Comparison of ENCODE assay signal across 16 cellular contexts in the genomic region with DNA sequence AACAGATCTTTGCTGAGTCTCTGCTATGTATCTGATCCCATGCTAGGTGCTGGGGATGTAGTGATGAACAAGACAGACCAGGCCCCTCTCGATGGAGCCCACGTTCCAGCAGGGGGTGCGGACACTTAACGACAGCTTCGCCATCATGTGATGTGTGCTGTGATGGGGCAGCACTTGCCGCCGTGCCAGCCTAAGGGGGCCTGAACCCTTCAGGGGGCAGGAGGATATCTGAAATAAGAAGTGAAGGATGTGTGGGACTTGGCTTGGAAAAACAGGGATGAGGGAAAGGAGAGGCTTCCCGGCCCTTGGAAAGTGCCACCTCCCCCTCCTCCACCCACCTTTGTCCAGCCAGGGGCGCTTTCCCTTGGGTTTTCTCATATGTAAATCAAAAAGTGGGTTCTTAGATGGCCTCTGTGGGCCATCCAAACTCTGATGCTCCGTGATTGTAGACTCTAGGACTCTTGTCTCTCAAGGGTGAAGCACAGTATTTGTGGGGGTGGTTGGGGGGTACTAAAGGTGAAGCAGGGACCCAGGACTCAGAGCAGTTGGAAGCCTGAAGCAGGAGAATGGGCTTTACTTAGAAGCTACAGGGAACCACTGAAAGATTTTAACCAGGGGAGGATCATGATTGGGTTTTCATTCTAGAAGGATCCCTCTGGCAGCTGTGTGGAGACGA. TPM values are rescaled to one million over a fixed set of nuclear protein-coding genes. Genes with fewer than 3 reads are reported as not detected.
A peak's percentile ranks its signal among the peaks of the same experiment; 100 is the strongest.
DNase-seq lines count a peak whose midpoint lies in the region; ATAC-seq and TF ChIP-seq lines count a peak whose summit lies in the region.
"Had no signal": no experiment of that assay in that cellular context is flagged by ENCODE, and none has a peak within 500 bp of the region (broad histone marks: within the 10 kb centered on the region; RNA-seq: fewer than 3 reads in every experiment).

No MANE protein-coding gene starts in this region.

- no peak overlapping the region for H3K23ac ChIP-seq in mesenchymal stem cell (ENCODE audit: low read length in 2 of 2)

- H3K79me1 ChIP-seq in mesenchymal stem cell (replicated peaks; ENCODE audit: low read length, poor library complexity, severe bottlenecking): no peaks in the 10 kb centered on the region

- ATAC-seq in GM23338 (no peak), T-helper 17 cell (no peak), GM19035 (IDR thresholded peaks at IDR 0.05; ENCODE audit: unreplicated experiment) (no peak)

- CTCF ChIA-PET in CD8-positive, alpha-beta memory T cell (lab: Charles Lee): interaction anchor here (0.5 to 7.3 kb wide), 34 partner anchors 9 to 584 kb away, joined by 3 to 159 read pairs (median 5); a partner anchor contains a TSS

- no peak overlapping the region for H3K27ac Mint-ChIP-seq in GM23338
- peak overlapping the region; percentile 51 for H3K27ac Mint-ChIP-seq in T-helper 17 cell
- H3K27ac Mint-ChIP-seq in CD8-positive, alpha-beta memory T cell: no peak overlapping the region
- H3K27ac Mint-ChIP-seq: CD8-positive, alpha-beta T cell had no signal

- H3K36me3 ChIP-seq in ACC112 (ENCODE audit: insufficient read depth, low read length) (no peaks in the 10 kb centered on the region), GM23338 (ENCODE audit: insufficient read depth) (no peaks in the 10 kb centered on the region), mesenchymal stem cell (ENCODE audit: control insufficient read depth in 1 of 2, insufficient read depth in 2 of 2, low read depth in 1 of 2, low read length in 2 of 2) (no peaks in the 10 kb centered on the region)
- H3K36me3 ChIP-seq in CD8-positive, alpha-beta memory T cell (ENCODE audit: insufficient read depth, low read length): no peaks in the 10 kb centered on the region
- H3K36me3 ChIP-seq: gastrocnemius medialis, MG63, suprapubic skin had no signal

- H3K27me3 Mint-ChIP-seq in GM23338 (ENCODE audit: insufficient read depth, low read depth, poor library complexity): peaks cover 43% of the 10 kb centered on the region
- H3K27me3 Mint-ChIP-seq in T-helper 17 cell: peaks cover 80% of the 10 kb centered on the region
- peaks cover 52 to 80% of the 10 kb centered on the region in 2 donors for H3K27me3 Mint-ChIP-seq in CD8-positive, alpha-beta memory T cell

- H3K4me2 ChIP-seq in GM23338 (peak overlapping the region; percentile 68; the same call in 1 of the 2 replicates), mesenchymal stem cell (ENCODE audit: low read length, poor library complexity, severe bottlenecking) (no peak overlapping the region)

- H3K27ac ChIP-seq in ACC112 (ENCODE audit: low read depth, low read length) (no peak overlapping the region), GM23338 (ENCODE audit: low read depth) (no peak overlapping the region), mesenchymal stem cell (ENCODE audit: low read length, poor library complexity, severe bottlenecking) (no peak overlapping the region)
- H3K27ac ChIP-seq in CD8-positive, alpha-beta memory T cell (ENCODE audit: low read depth, low read length): no peak overlapping the region
- H3K27ac ChIP-seq: gastrocnemius medialis, suprapubic skin had no signal

- H3K4me1 ChIP-seq in ACC112 (ENCODE audit: control insufficient read depth, insufficient read depth, low read length, unreplicated experiment) (peaks cover 15% of the 10 kb centered on the region), GM23338 (ENCODE audit: insufficient read depth) (peaks cover 12% of the 10 kb centered on the region), mesenchymal stem cell (ENCODE audit: control insufficient read depth, insufficient read depth, low read depth, low read length) (peaks cover 25% of the 10 kb centered on the region)
- H3K4me1 ChIP-seq in CD8-positive, alpha-beta memory T cell (ENCODE audit: insufficient read depth, low read length): peaks cover 21% of the 10 kb centered on the region

- H3K27me3 ChIP-seq in ACC112 (ENCODE audit: insufficient read depth, low read length) (peaks cover 59% of the 10 kb centered on the region), GM23338 (ENCODE audit: insufficient read depth) (peaks cover 78% of the 10 kb centered on the region), mesenchymal stem cell (ENCODE audit: control insufficient read depth in 1 of 2, insufficient read depth in 1 of 2, low read length in 2 of 2) (peaks cover 57 to 79% of the 10 kb centered on the region in 2 experiments)
- peaks cover 53% of the 10 kb centered on the region for H3K27me3 ChIP-seq in CD8-positive, alpha-beta memory T cell (ENCODE audit: insufficient read depth, low read length, poor library complexity, severe bottlenecking)

- H3K9me3 ChIP-seq in T-helper 17 cell (ENCODE audit: control insufficient read depth, low read length, poor library complexity, severe bottlenecking): no peaks in the 10 kb centered on the region
- no peaks in the 10 kb centered on the region for H3K9me3 ChIP-seq in mesenchymal stem cell (ENCODE audit: control insufficient read depth, low read length)
- H3K9me3 ChIP-seq in CD8-positive, alpha-beta memory T cell (ENCODE audit: low read length): no peaks in the 10 kb centered on the region
- H3K9me3 ChIP-seq: gastrocnemius medialis, MG63, suprapubic skin had no signal

- H2AFZ ChIP-seq in ACC112 (ENCODE audit: low read length, unreplicated experiment): peak overlapping the region; percentile 44
- peak overlapping the region; percentile 98 for H2AFZ ChIP-seq in GM23338
- H2AFZ ChIP-seq in mesenchymal stem cell (ENCODE audit: low read depth, low read length): no peak overlapping the region

- H3K14ac ChIP-seq in mesenchymal stem cell (ENCODE audit: low read length in 2 of 2): no peak overlapping the region

- H3F3A ChIP-seq in GM23338 (replicated peaks; ENCODE audit: low read depth): peaks cover 3% of the 10 kb centered on the region; the same call in 1 of the 2 replicates

- H2BK12ac ChIP-seq in mesenchymal stem cell (ENCODE audit: low read length in 2 of 2): no peak overlapping the region

- H2AK5ac ChIP-seq in mesenchymal stem cell (ENCODE audit: low read length, severe bottlenecking): no peak overlapping the region

- H3K4ac ChIP-seq in mesenchymal stem cell (ENCODE audit: low read depth in 1 of 2, low read length in 2 of 2): no peak overlapping the region

- H2BK5ac ChIP-seq in mesenchymal stem cell (ENCODE audit: low read depth, low read length, poor library complexity, severe bottlenecking): no peak overlapping the region

- H3K18ac ChIP-seq in mesenchymal stem cell (ENCODE audit: low read depth in 1 of 2, low read length in 2 of 2): no peak overlapping the region

- peak; percentile 24 for DNase-seq in GM23338 (ENCODE audit: low spot score)
- no peak for DNase-seq in T-helper 17 cell
- no peak for DNase-seq in mesenchymal stem cell
- DNase-seq in NCI-H2171 treated with DMSO at 0.1 percent for 48 hours (lab: John Stamatoyannopoulos, UW): no peak
- DNase-seq in DMS 273 treated with DMSO at 0.1 percent for 48 hours (lab: John Stamatoyannopoulos, UW): no peak
- no peak for DNase-seq in CD8-positive, alpha-beta memory T cell

- no peak overlapping the region for H3K9ac ChIP-seq in mesenchymal stem cell (ENCODE audit: low read length)

- H3K79me2 ChIP-seq in ACC112 (ENCODE audit: control insufficient read depth, insufficient read depth, low read length, unreplicated experiment) (no peaks in the 10 kb centered on the region), GM23338 (replicated peaks; ENCODE audit: insufficient read depth) (no peaks in the 10 kb centered on the region)

- H3K4me1 Mint-ChIP-seq in GM23338: peaks cover 24% of the 10 kb centered on the region
- peaks cover 27% of the 10 kb centered on the region for H3K4me1 Mint-ChIP-seq in T-helper 17 cell
- H3K4me1 Mint-ChIP-seq in CD8-positive, alpha-beta memory T cell: peaks cover 21 to 35% (median 26%) of the 10 kb centered on the region in 3 donors

- H3K36me3 Mint-ChIP-seq in GM23338 (ENCODE audit: low read depth) (no peaks in the 10 kb centered on the region; the same call in 2 of the 3 replicates), T-helper 17 cell (ENCODE audit: low read depth) (peaks cover 16% of the 10 kb centered on the region)
- H3K36me3 Mint-ChIP-seq in CD8-positive, alpha-beta memory T cell: no peaks in the 10 kb centered on the region
- H3K36me3 Mint-ChIP-seq: CD8-positive, alpha-beta T cell had no signal

- POLR2A ChIA-PET in CD8-positive, alpha-beta memory T cell (lab: Charles Lee): interaction anchor here (0.6 kb wide), 1 partner anchor 299 kb away, joined by 3 read pairs; no protein-coding TSS in a partner anchor

- H2BK120ac ChIP-seq in mesenchymal stem cell (ENCODE audit: low read depth, low read length): no peak overlapping the region

- H2BK15ac ChIP-seq in mesenchymal stem cell (ENCODE audit: low read depth, poor library complexity, severe bottlenecking): no peak overlapping the region

- no peaks in the 10 kb centered on the region for H3K9me2 ChIP-seq in GM23338 (ENCODE audit: insufficient read depth)

- peak overlapping the region; percentile 21 for H4K8ac ChIP-seq in mesenchymal stem cell (ENCODE audit: low read length)

- H3K4me3 Mint-ChIP-seq in GM23338 (no peak overlapping the region), T-helper 17 cell (no peak overlapping the region)
- no peak overlapping the region for H3K4me3 Mint-ChIP-seq in CD8-positive, alpha-beta memory T cell
- H3K4me3 Mint-ChIP-seq: CD8-positive, alpha-beta T cell had no signal

- no peaks in the 10 kb centered on the region; the same call in 2 of the 3 replicates for H3K9me3 Mint-ChIP-seq in GM23338
- peaks cover 0 to 2% (median 0%) of the 10 kb centered on the region in 5 donors for H3K9me3 Mint-ChIP-seq in CD8-positive, alpha-beta memory T cell
- H3K9me3 Mint-ChIP-seq: CD8-positive, alpha-beta T cell; neural crest cell had no signal

- H4K91ac ChIP-seq in mesenchymal stem cell (ENCODE audit: low read length): no peak overlapping the region

- 0 out of 2 replicates have a peak, but pooled peaks cover 8% of the 10 kb centered on the region for H4K20me1 ChIP-seq in GM23338 (replicated peaks; ENCODE audit: insufficient read depth)

- no peak for TF ChIP-seq CTCF in GM23338 (conservative IDR thresholded peaks at IDR 0.05; ENCODE audit: low read depth in 2 of 2)

- H3K4me3 ChIP-seq in ACC112 (ENCODE audit: low read depth, low read length) (no peak overlapping the region), GM23338 (no peak overlapping the region), mesenchymal stem cell (ENCODE audit: insufficient read depth in 1 of 2, low read depth in 1 of 2, low read length in 2 of 2) (no peak overlapping the region)
- no peak overlapping the region for H3K4me3 ChIP-seq in CD8-positive, alpha-beta memory T cell (ENCODE audit: low read length)
- H3K4me3 ChIP-seq: gastrocnemius medialis, MG63, suprapubic skin had no signal

- WGBS in mesenchymal stem cell: 56% methylated on average over 10 of the region's 11 CpGs

RNA-seq across cellular contexts. Expression of a gene that starts 4.0 kb away (rescaled TPM):
- 0.14 TPM in 1 of 2 replicates, not detected in the other for total RNA-seq in GM23338 (2014; rRNA removed; shearing (Covaris generic))
- polyA plus RNA-seq in GM23338 (2016; fragmentation: Nextera tagmentation; extraction: Ambion mirVana): 0.19 and 0.27 TPM in 2 replicates
- total RNA-seq in T-helper 17 cell: not detected
- 0.01 TPM for polyA plus RNA-seq in mesenchymal stem cell (2013, experiment 1 of 2)
- not detected for polyA plus RNA-seq in mesenchymal stem cell (2013, experiment 2 of 2)
- total RNA-seq in CD8-positive, alpha-beta memory T cell: under 1 TPM in 1 of 2 experiments, not detected in 1; 0.15 TPM
- not detected for polyA plus RNA-seq in CD8-positive, alpha-beta memory T cell
- total RNA-seq: cardiac septum; CD8-positive, alpha-beta T cell; gastrocnemius medialis; left colon; mononuclear cell had no signal

RNA-seq across cellular contexts. Expression of a gene that starts 30.0 kb away (rescaled TPM):
- total RNA-seq in GM23338 (2014; rRNA removed; shearing (Covaris generic)): 0.10 and 0.58 TPM in 2 replicates
- polyA plus RNA-seq in GM23338 (2016; fragmentation: Nextera tagmentation; extraction: Ambion mirVana): 0.79 and 0.80 TPM in 2 replicates
- total RNA-seq in T-helper 17 cell: under 1 TPM in 1 of 2 donors, not detected in 1; 0.68 TPM
- 0.14 TPM for polyA plus RNA-seq in mesenchymal stem cell (2013, experiment 1 of 2)
- 0.03 TPM for polyA plus RNA-seq in mesenchymal stem cell (2013, experiment 2 of 2)
- under 1 TPM; 0.58 to 0.88 TPM for total RNA-seq in CD8-positive, alpha-beta memory T cell
- not detected for polyA plus RNA-seq in CD8-positive, alpha-beta memory T cell
- total RNA-seq: gastrocnemius medialis had no signal

RNA-seq across cellular contexts. Expression of a gene that starts 56.9 kb away (rescaled TPM):
- total RNA-seq in GM23338 (2014; rRNA removed; shearing (Covaris generic)): 23.2 and 28.3 TPM in 2 replicates
- polyA plus RNA-seq in GM23338 (2016; fragmentation: Nextera tagmentation; extraction: Ambion mirVana): 9.6 and 11.0 TPM in 2 replicates
- 10 to 100 TPM in 1 of 2 donors, 1 to 10 TPM in 1; 8.0 to 10.6 TPM for total RNA-seq in T-helper 17 cell
- 136 TPM for polyA plus RNA-seq in mesenchymal stem cell (2013, experiment 1 of 2)
- polyA plus RNA-seq in mesenchymal stem cell (2013, experiment 2 of 2): 138 TPM
- 10 to 100 TPM; 11.8 to 12.5 TPM for total RNA-seq in CD8-positive, alpha-beta memory T cell
- polyA plus RNA-seq in CD8-positive, alpha-beta memory T cell: 2.7 TPM
